27 cellular contexts compared by ENCODE assay signal in genomic region chr5:178445534-178445933, GRCh38.
"Had no signal": no experiment of that assay in that cellular context is flagged by ENCODE, and none has a peak within 500 bp of the region (broad histone marks: within the 10 kb centered on the region; RNA-seq: fewer than 3 reads in every experiment).

No MANE protein-coding gene starts in this region.

- FAIRE-seq: urothelium cell line had no signal

- H3K4me1 ChIP-seq: suprapubic skin, testis, tibial artery, tibial nerve, transverse colon, upper lobe of left lung, upper lobe of right lung, uterus, vagina had no signal

- H3K4me3 ChIP-seq: stomach, suprapubic skin, testis, thoracic aorta, thyroid gland, tibial artery, tibial nerve, transverse colon, upper lobe of left lung, upper lobe of right lung, uterus, vagina had no signal

- H3K27ac ChIP-seq: stomach, suprapubic skin, testis, thoracic aorta, thyroid gland, tibial artery, tibial nerve, transverse colon, upper lobe of left lung, upper lobe of right lung, uterus, vagina had no signal

- DNase-seq: stimulated activated CD4-positive, alpha-beta T cell treated with anti-CD3 and anti-CD28 coated beads, Interleukin-2, amount 100 ng/mL, for 48 hours; stimulated activated CD4-positive, alpha-beta T cell treated with anti-CD3 and anti-CD28 coated beads, Interleukin-4, amount 100 ng/mL, for 1 hour; stimulated activated CD4-positive, alpha-beta T cell treated with anti-CD3 and anti-CD28 coated beads, Interleukin-4, amount 100 ng/mL, for 24 hours; stimulated activated CD4-positive, alpha-beta T cell treated with anti-CD3 and anti-CD28 coated beads, Interleukin-4, amount 100 ng/mL, for 4 hours; stimulated activated CD8-positive, alpha-beta memory T cell treated with anti-CD3 and anti-CD28 coated beads, Interleukin-4, amount 100 ng/mL, for 48 hours; stimulated activated naive B cell treated with anti-CD40 and anti-IgM and Interleukin-4, amounts not matched to agents 10 μg/mL and 1 μg/mL and 100 μg/mL, for 72 hours; stimulated activated naive CD4-positive, alpha-beta T cell; stimulated activated naive CD4-positive, alpha-beta T cell treated with Interleukin-2 at 50 U/mL for 16 hours; stimulated activated naive CD8-positive, alpha-beta T cell treated with anti-CD3 and anti-CD28 coated beads, Interleukin-15, amount 100 ng/mL, for 72 hours; stimulated activated naive CD8-positive, alpha-beta T cell treated with anti-CD3 and anti-CD28 coated beads, Interleukin-15, Interleukin-2, amounts not matched to agents 100 U/mL and 50 U/mL, for 24 hours; stomach; substantia nigra; testis; thyroid gland; tibial artery; transverse colon; trophoblast cell; upper lobe of left lung; upper lobe of right lung; uterus had no signal

- H3K36me3 ChIP-seq: stomach, suprapubic skin, thoracic aorta, thyroid gland, tibial artery, tibial nerve, transverse colon, upper lobe of left lung, upper lobe of right lung, uterus, vagina had no signal

- H3K27me3 ChIP-seq: testis, thyroid gland, tibial nerve, transverse colon, upper lobe of left lung, upper lobe of right lung, uterus, vagina had no signal

- ATAC-seq: stimulated activated effector memory CD8-positive, alpha-beta T cell treated with anti-CD3 and anti-CD28 coated beads, Interleukin-12 subunit alpha, Interleukin-12 subunit beta, amount 100 ng/mL, for 72 hours; stimulated activated memory B cell treated with anti-CD40 and anti-IgM and Interleukin-4, amounts not matched to agents 10 μg/mL and 1 μg/mL and 100 μg/mL, for 72 hours; stimulated activated naive B cell treated with anti-CD40 and anti-IgM and Interleukin-4, amounts not matched to agents 10 μg/mL and 1 μg/mL and 100 μg/mL, for 72 hours; stimulated activated naive CD8-positive, alpha-beta T cell treated with anti-CD3 and anti-CD28 coated beads, Interleukin-15, amount 100 ng/mL, for 72 hours; stimulated activated naive CD8-positive, alpha-beta T cell treated with anti-CD3 and anti-CD28 coated beads, Interleukin-15, Interleukin-2, amounts not matched to agents 100 U/mL and 50 U/mL, for 24 hours; upper lobe of right lung had no signal

- H3K9me3 ChIP-seq: stomach, suprapubic skin, testis, thoracic aorta, thyroid gland, tibial artery, transverse colon, upper lobe of left lung, upper lobe of right lung, uterus, vagina had no signal
